Comparison of ENCODE assay signal across 8 cellular contexts in the genomic region with DNA sequence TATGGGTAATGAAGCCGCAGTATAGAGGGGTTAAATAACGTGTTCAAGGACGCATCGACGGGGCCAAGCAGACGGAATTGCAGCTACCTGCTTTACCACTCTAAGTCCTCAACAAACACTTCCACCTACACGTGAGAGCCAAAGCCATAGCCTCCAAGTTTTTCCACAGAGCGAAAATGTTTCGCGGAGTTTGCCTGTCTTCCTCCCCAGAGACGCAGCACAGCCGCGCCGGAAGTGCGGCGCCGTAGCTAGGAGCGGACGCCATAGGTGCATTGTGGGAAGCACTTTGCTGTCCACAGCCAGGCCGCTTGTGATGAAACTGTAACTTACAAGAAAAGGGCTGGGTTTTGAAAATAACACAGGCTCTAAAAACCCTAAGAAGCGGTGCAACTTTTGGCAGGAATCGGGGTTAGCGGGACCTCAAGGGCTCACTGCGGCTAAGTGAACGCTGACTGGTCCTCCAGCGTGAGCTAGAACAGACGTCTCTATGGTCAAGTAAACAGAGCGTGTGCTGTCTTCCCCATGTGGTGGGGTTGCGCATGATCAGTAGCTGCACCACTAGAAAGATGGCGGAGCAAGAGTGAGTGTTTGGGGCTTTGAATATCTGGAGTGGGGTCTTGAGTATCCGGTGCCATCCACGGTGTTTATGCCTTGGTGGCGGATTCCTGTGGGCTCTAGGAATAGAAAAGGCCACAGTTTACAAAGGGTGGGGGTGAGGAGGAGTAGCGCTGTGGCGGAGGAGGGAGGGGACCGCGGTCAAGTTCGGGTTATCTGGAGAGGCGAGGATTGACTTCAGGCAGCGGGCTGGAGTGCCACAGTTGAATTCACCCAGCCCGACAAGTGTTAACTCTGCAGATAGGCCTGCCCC. TPM values are rescaled to one million over a fixed set of nuclear protein-coding genes. Genes with fewer than 3 reads are reported as not detected.
DNase-seq lines count a peak whose midpoint lies in the region; ATAC-seq, FAIRE-seq and TF ChIP-seq lines count a peak whose summit lies in the region.

A gene (plus strand): TSS at position 245 of the 868 bp plus-strand sequence. CDS start 295 bp downstream, at position 540.

- H3K27ac ChIP-seq in ascending aorta = peak within 1 kb of the TSS; percentile 85 to 95

- H3K36me3 Mint-ChIP-seq in T-helper 2 cell treated with Interferon-gamma antibody and Interleukin-4, amounts not matched to agents 5 μg/mL and 100 μg/mL, for 36 hours (ENCODE audit: low read depth) = peaks cover 18% of the 10 kb centered on the region

- H3K27me3 Mint-ChIP-seq in T-helper 2 cell treated with Interferon-gamma antibody and Interleukin-4, amounts not matched to agents 5 μg/mL and 100 μg/mL, for 36 hours (ENCODE audit: low read depth) = no peaks in the 10 kb centered on the region

- peak; percentile 96 for FAIRE-seq in GM18507 (lab: Jason Lieb, UNC)

- DNase-seq in GM18507 (ENCODE audit: extremely low spot score, insufficient read length, low read depth) (peak; percentile 60), NCI-H187 treated with DMSO at 0.1 percent for 48 hours (lab: John Stamatoyannopoulos, UW) (peak; percentile 46), ascending aorta (ENCODE audit: low spot score in 2 of 2) (peak; percentile 42 to 89), hepatic stellate cell (ENCODE audit: low spot score) (peak; percentile 76), retina (peak; percentile 98), cortex of kidney (lab: John Stamatoyannopoulos, UW) (no peak)
- peak; percentile 85 for DNase-seq in T-helper 2 cell treated with Interferon-gamma antibody and Interleukin-4, amounts not matched to agents 5 μg/mL and 100 μg/mL, for 36 hours (ENCODE audit: low spot score)

- H3K9me3 ChIP-seq in ascending aorta = no peaks in the 10 kb centered on the region

- peaks cover 5 to 18% of the 10 kb centered on the region in 2 donors for H3K4me1 ChIP-seq in ascending aorta

- peak within 1 kb of the TSS; percentile 65 to 66 for H3K4me3 ChIP-seq in ascending aorta

- intact Hi-C loops in ascending aorta (cut with DNase I) = loop anchor here (2.0 to 5.0 kb wide), 2 partner anchors 97 to 153 kb away; a partner anchor contains a TSS

- H3K36me3 ChIP-seq in ascending aorta = peaks cover 28 to 29% of the 10 kb centered on the region in 2 donors

- H3K4me3 Mint-ChIP-seq in T-helper 2 cell treated with Interferon-gamma antibody and Interleukin-4, amounts not matched to agents 5 μg/mL and 100 μg/mL, for 36 hours = peak within 1 kb of the TSS; percentile 97

- H3K9me3 Mint-ChIP-seq in T-helper 2 cell treated with Interferon-gamma antibody and Interleukin-4, amounts not matched to agents 5 μg/mL and 100 μg/mL, for 36 hours = no peaks in the 10 kb centered on the region

- no peak for TF ChIP-seq CTCF in ascending aorta (IDR thresholded peaks at IDR 0.05)

- H3K27me3 ChIP-seq in ascending aorta = no peaks in the 10 kb centered on the region

- peak within 1 kb of the TSS; percentile 95 for H3K27ac Mint-ChIP-seq in T-helper 2 cell treated with Interferon-gamma antibody and Interleukin-4, amounts not matched to agents 5 μg/mL and 100 μg/mL, for 36 hours

- H3K4me1 Mint-ChIP-seq in T-helper 2 cell treated with Interferon-gamma antibody and Interleukin-4, amounts not matched to agents 5 μg/mL and 100 μg/mL, for 36 hours (ENCODE audit: low read depth) = peaks cover 7% of the 10 kb centered on the region

- ATAC-seq in HG02970 (IDR thresholded peaks at IDR 0.05; ENCODE audit: low FRiP score, unreplicated experiment) = peak; percentile 90

RNA-seq across cellular contexts. Expression of the gene that starts here (rescaled TPM):
- 34.8 TPM for total RNA-seq in ascending aorta
